In the genomic region with DNA sequence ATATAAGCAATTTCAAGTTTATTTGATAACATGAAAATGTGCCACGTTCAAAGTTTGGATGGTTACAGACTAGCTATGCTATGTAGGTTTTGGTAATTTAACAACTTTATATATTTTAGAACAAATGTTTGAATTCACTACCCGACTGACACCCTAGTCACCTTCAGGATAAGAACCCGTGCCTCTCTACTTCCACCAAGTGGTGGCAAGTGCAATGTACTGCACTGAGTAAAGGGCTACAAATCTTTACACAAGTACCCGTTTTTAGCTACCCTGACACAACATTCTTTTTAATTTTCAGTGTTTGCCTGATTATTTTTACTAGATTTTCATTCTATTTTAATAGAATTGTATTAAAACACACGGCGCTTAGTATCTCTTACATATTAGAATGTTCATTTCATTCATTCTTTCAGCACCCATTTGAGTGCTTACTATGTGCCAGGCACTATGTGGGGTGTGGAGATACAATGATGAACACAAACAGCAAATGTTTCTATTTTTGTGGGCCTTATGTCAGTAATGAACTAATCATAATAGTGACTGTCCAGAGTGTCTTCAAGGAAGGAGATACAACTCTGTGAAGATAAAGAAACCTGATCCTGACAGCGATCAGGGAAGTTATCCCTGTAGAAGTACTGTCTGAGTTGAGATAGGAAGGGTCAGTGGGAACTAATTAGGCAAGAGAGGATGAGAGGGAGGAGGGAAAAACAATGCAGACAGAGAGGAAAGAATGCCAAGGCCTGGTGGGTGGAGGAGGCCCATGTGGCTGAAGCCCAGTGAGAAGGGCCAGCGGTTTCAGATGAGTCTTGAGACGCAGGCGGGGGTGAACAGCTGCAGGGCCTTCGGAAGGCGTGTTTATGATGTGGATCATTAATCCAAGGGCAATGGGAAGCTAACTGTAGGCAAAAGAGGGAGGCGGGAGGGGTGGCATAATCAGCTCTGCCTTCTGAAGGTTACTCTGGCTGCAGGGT, we compare ENCODE assay signal across 8 cellular contexts. TPM values are rescaled to one million over a fixed set of nuclear protein-coding genes. Genes with fewer than 3 reads are reported as not detected.
DNase-seq lines count a peak whose midpoint lies in the region; ATAC-seq, FAIRE-seq and TF ChIP-seq lines count a peak whose summit lies in the region.

No MANE protein-coding gene starts in this region.

- FAIRE-seq in K562 (lab: Jason Lieb, UNC) (peak; percentile 70), HepG2 (lab: Jason Lieb, UNC) (peak; percentile 18)

- TF ChIP-seq EP300 in K562 (IDR thresholded peaks at IDR 0.05; ENCODE audit: low read length) (no peak; the same call in 1 of the 2 replicates), HepG2 (IDR thresholded peaks at IDR 0.05; ENCODE audit: low read depth in 2 of 2, low read length in 2 of 2) (no peak), HepG2 (CRISPR knock-in tag; IDR thresholded peaks at IDR 0.05; ENCODE audit: borderline replicate concordance) (no peak)

- no peaks in the 10 kb centered on the region for H3F3A ChIP-seq in PC-3 (ENCODE audit: low read length, unreplicated experiment)

- TF ChIP-seq RAD21 in K562 (CRISPR knock-in tag; conservative IDR thresholded peaks at IDR 0.05 in 1 of 2, IDR thresholded peaks at IDR 0.05 in 1 of 2) (peak; percentile 91 to 93), HepG2 (CRISPR knock-in tag; IDR thresholded peaks at IDR 0.05) (no peak)

- no peak overlapping the region for H3K4me2 ChIP-seq in PC-3 (ENCODE audit: low read length)
- no peak overlapping the region; the same call in 1 of the 2 replicates for H3K4me2 ChIP-seq in K562 (ENCODE audit: insufficient read depth, low read length)
- no peak overlapping the region for H3K4me2 ChIP-seq in HepG2 (ENCODE audit: low read depth, low read length)

- peak; percentile 52 for DNase-seq in ACHN
- DNase-seq in GDM1 (lab: John Stamatoyannopoulos, UW): peak; percentile 12
- DNase-seq in HT-29 (ENCODE audit: low spot score): peak; percentile 10
- DNase-seq in PC-3: peak; percentile 68
- DNase-seq in K562 (ENCODE audit: extremely low read depth in 1 of 4, low spot score in 3 of 4): peak; percentile 67 to 83 (median 70)
- peak; percentile 45 for DNase-seq in HepG2 (ENCODE audit: low spot score)
- DNase-seq in upper lobe of right lung: no peak

- H3K4me1 ChIP-seq in PC-3 (ENCODE audit: insufficient read depth, low read length): peaks cover 11% of the 10 kb centered on the region
- peaks cover 17 to 20% of the 10 kb centered on the region in 2 experiments; a peak in 4 of 5 replicates for H3K4me1 ChIP-seq in K562 (replicated peaks in 1 of 2; ENCODE audit: control insufficient read depth in 2 of 2, insufficient read depth in 2 of 2, low read length in 2 of 2)
- peaks cover 13% of the 10 kb centered on the region for H3K4me1 ChIP-seq in HepG2 (ENCODE audit: insufficient read depth, low read length)
- H3K4me1 ChIP-seq in upper lobe of right lung: peaks cover 6% of the 10 kb centered on the region

- TF ChIP-seq POLR2A in K562 (conservative IDR thresholded peaks at IDR 0.05): no peak
- no peak for TF ChIP-seq POLR2A in HepG2 (IDR thresholded peaks at IDR 0.05; ENCODE audit: insufficient read depth in 1 of 2, low read depth in 2 of 2, low read length in 2 of 2)

- H3K9me2 ChIP-seq in PC-3 (replicated peaks; ENCODE audit: low read length): no peaks in the 10 kb centered on the region

- H3K79me2 ChIP-seq in PC-3 (ENCODE audit: low read length) (no peaks in the 10 kb centered on the region), K562 (ENCODE audit: control insufficient read depth, insufficient read depth, low read length) (peaks cover 6% of the 10 kb centered on the region; the same call in 1 of the 3 replicates), HepG2 (ENCODE audit: insufficient read depth, low read length) (no peaks in the 10 kb centered on the region)

- in situ Hi-C loops in ACHN (cut with HindIII; ENCODE audit: low pct_ligation_motif_present, low pct_unique_long_range_greater_than_20kb, low sequenced_read_pairs) (no loop called here), K562 (cut with MboI) (no loop called here), HepG2 (cut with HindIII; ENCODE audit: extremely low pct_ligation_motif_present, low pct_unique_long_range_greater_than_20kb) (loop anchor here (10.0 kb wide), 1 partner anchor 97 kb away; the partner anchor contains the start of gene HMGN1)

- H3K9me3 ChIP-seq in PC-3 (ENCODE audit: low read length) (no peaks in the 10 kb centered on the region), K562 (replicated peaks; ENCODE audit: control insufficient read depth, insufficient read depth, low read depth, low read length) (no peaks in the 10 kb centered on the region), HepG2 (ENCODE audit: low read length) (no peaks in the 10 kb centered on the region), upper lobe of right lung (no peaks in the 10 kb centered on the region)

- 0 out of 2 replicates have a peak overlapping the region, but pooled peaks have one; percentile 36 for H2AFZ ChIP-seq in PC-3 (ENCODE audit: low read length)
- H2AFZ ChIP-seq in K562 (ENCODE audit: low read depth, low read length): peak overlapping the region; percentile 73
- H2AFZ ChIP-seq in HepG2 (ENCODE audit: low read length): no peak overlapping the region

- H3K27ac ChIP-seq in PC-3 (ENCODE audit: low read length): no peak overlapping the region
- no peak overlapping the region for H3K27ac ChIP-seq in K562 (ENCODE audit: extremely low read depth, low read depth, low read length)
- H3K27ac ChIP-seq in HepG2 (ENCODE audit: extremely low read length, insufficient read depth, low read length): no peak overlapping the region
- no peak overlapping the region for H3K27ac ChIP-seq in upper lobe of right lung

- WGBS in K562 (ENCODE audit: insufficient coverage, low coverage, missing lambda C conversion rate): 31% methylated on average over 13 of the region's 13 CpGs
- WGBS in HepG2 (ENCODE audit: low lambda C conversion rate): 45% methylated on average over 13 of the region's 13 CpGs

- intact Hi-C loops in PC-3 (cut with micrococcal nuclease) (loop anchor here (1.0 to 10.0 kb wide), 4 partner anchors 61 to 259 kb away; partner anchors contain the start of genes BRWD1 and PSMG1), K562 (cut with micrococcal nuclease) (loop anchor here (1.0 to 5.0 kb wide), 4 partner anchors 53 to 259 kb away; partner anchors contain the start of genes BRWD1 and PSMG1), HepG2 (cut with micrococcal nuclease; ENCODE audit: unreplicated experiment) (loop anchor here (1.0 to 5.0 kb wide), 2 partner anchors 54 to 105 kb away; no protein-coding TSS in a partner anchor), upper lobe of right lung (cut with DNase I) (no loop called here)

- CTCF ChIA-PET in PC-3 (lab: Charles Lee): interaction anchor here (0.6 to 1.5 kb wide), 3 partner anchors 54 to 68 kb away, joined by 5 to 16 read pairs (median 6); a partner anchor contains a TSS
- CTCF ChIA-PET in K562 (lab: Yijun Ruan, JAX; ENCODE audit: low intra/inter-chr PET ratio): interaction anchor here (0.6 to 1.8 kb wide), 4 partner anchors 39 to 135 kb away, joined by 3 to 8 read pairs (median 3); no protein-coding TSS in a partner anchor
- CTCF ChIA-PET in HepG2 (lab: Yijun Ruan, JAX; ENCODE audit: low intra/inter-chr PET ratio, low total read pairs): interaction anchor here (1.2 to 1.3 kb wide), 2 partner anchors 53 to 105 kb away, joined by 4 to 15 read pairs; no protein-coding TSS in a partner anchor

- POLR2A ChIA-PET in PC-3 (lab: Charles Lee; ENCODE audit: unreplicated experiment) (no interaction called here), K562 (lab: Yijun Ruan, JAX) (interaction anchor here (0.6 to 1.7 kb wide), 10 partner anchors 10 to 272 kb away, joined by 3 to 7 read pairs (median 4); partner anchors contain the start of gene SH3BGR), HepG2 (lab: Yijun Ruan, JAX) (no interaction called here)

- no peaks in the 10 kb centered on the region for H3K9me1 ChIP-seq in K562 (ENCODE audit: control insufficient read depth, insufficient read depth, low read length)

- H3K36me3 ChIP-seq in PC-3 (ENCODE audit: low read depth, low read length): no peaks in the 10 kb centered on the region
- H3K36me3 ChIP-seq in K562 (ENCODE audit: control insufficient read depth, insufficient read depth, low read length): no peaks in the 10 kb centered on the region
- H3K36me3 ChIP-seq in HepG2 (replicated peaks in 1 of 2; ENCODE audit: control insufficient read depth in 1 of 2, insufficient read depth in 2 of 2, low read length in 2 of 2): no peaks in the 10 kb centered on the region
- no peaks in the 10 kb centered on the region for H3K36me3 ChIP-seq in upper lobe of right lung

- no peaks in the 10 kb centered on the region for H3K27me3 ChIP-seq in PC-3 (ENCODE audit: low read length)
- H3K27me3 ChIP-seq in K562 (ENCODE audit: control insufficient read depth in 2 of 2, insufficient read depth in 2 of 2, low read length in 2 of 2): no peaks in the 10 kb centered on the region
- 0 out of 5 replicates have a peak, but pooled peaks cover 0 to 2% of the 10 kb centered on the region in 2 experiments for H3K27me3 ChIP-seq in HepG2 (ENCODE audit: control insufficient read depth in 1 of 2, insufficient read depth in 2 of 2, low read length in 2 of 2)
- H3K27me3 ChIP-seq in upper lobe of right lung: no peaks in the 10 kb centered on the region

- H3K4me3 ChIP-seq in PC-3 (ENCODE audit: low read length) (no peak overlapping the region), K562 (no peak overlapping the region), HepG2 (replicated peaks in 1 of 3; ENCODE audit: insufficient read depth in 1 of 3, low read depth in 2 of 3, low read length in 3 of 3) (no peak overlapping the region), upper lobe of right lung (no peak overlapping the region)

- ATAC-seq in PC-3 (peak; percentile 56), K562 (peak; percentile 75), HepG2 (peak; percentile 68), upper lobe of right lung (no peak), GM19328 (IDR thresholded peaks at IDR 0.05; ENCODE audit: unreplicated experiment) (no peak)

- H4K20me1 ChIP-seq in PC-3 (ENCODE audit: low read length) (no peaks in the 10 kb centered on the region), K562 (replicated peaks; ENCODE audit: control insufficient read depth, insufficient read depth, low read length) (no peaks in the 10 kb centered on the region), HepG2 (ENCODE audit: insufficient read depth, low read length) (no peaks in the 10 kb centered on the region)

- TF ChIP-seq CTCF in PC-3 (conservative IDR thresholded peaks at IDR 0.05; ENCODE audit: low read depth, low read length): peak; percentile 87
- TF ChIP-seq CTCF in K562 (IDR thresholded peaks at IDR 0.05 in 2 of 3, conservative IDR thresholded peaks at IDR 0.05 in 1 of 3; ENCODE audit: insufficient read depth in 2 of 3, low read depth in 1 of 3, low read length in 3 of 3): peak; percentile 87 to 96 (median 89)
- TF ChIP-seq CTCF in HepG2 (CRISPR knock-in tag; IDR thresholded peaks at IDR 0.05): peak; percentile 68
- peak; percentile 70 for TF ChIP-seq CTCF in upper lobe of right lung (IDR thresholded peaks at IDR 0.05)

- no TSS peak for BruUV-seq in PC-3 (replicated peaks; lab: Mats Ljungman, UMichigan)
- no TSS peak for BruUV-seq in K562 (replicated peaks; lab: Mats Ljungman, UMichigan)
- no TSS peak for BruUV-seq in HepG2 (replicated peaks; lab: Mats Ljungman, UMichigan)

- H3K9ac ChIP-seq in PC-3 (ENCODE audit: low read length) (no peak overlapping the region), K562 (ENCODE audit: insufficient read depth in 1 of 2, low read depth in 2 of 2, low read length in 2 of 2) (peak overlapping the region in 1 of 2 experiments; percentile 53; a peak in 1 of 4 replicates), HepG2 (ENCODE audit: insufficient read depth, low read depth, low read length) (no peak overlapping the region)

RNA-seq across cellular contexts. Expression of gene LCA5L, which starts 3.8 kb away (rescaled TPM):
- total RNA-seq in HT-29 (2014; rRNA removed; shearing (Covaris generic)): 0.81 TPM in 1 of 2 replicates, not detected in the other
- total RNA-seq in PC-3 (2014; rRNA removed) (0.40 and 0.98 TPM in 2 replicates), K562 (2014; rRNA removed) (1.8 and 3.1 TPM in 2 replicates), K562 (2014; rRNA removed; fragmentation: Illumina TruSeq; extraction: Trizol) (3.0 and 3.7 TPM in 2 replicates), K562 (2015; rRNA removed; fragmentation: Illumina TruSeq; extraction: Trizol) (3.8 and 3.9 TPM in 2 replicates), K562 (2021) (2.7 and 2.9 TPM in 2 replicates), HepG2 (2016; rRNA removed; fragmentation: Illumina TruSeq; extraction: Trizol) (0.55 and 0.66 TPM in 2 replicates), upper lobe of right lung (1.8 TPM)
- total RNA-seq in K562 (2011; cell fraction: chromatin; rRNA removed; ENCODE audit: low replicate concordance): 2.8 and 6.5 TPM in 2 replicates
- 1.8 and 2.1 TPM in 2 replicates for total RNA-seq in K562 (2011; cell fraction: nucleolus; rRNA removed)
- 4.2 and 10.1 TPM in 2 replicates for total RNA-seq in K562 (2011; cell fraction: nucleoplasm; rRNA removed)
- polyA plus RNA-seq in K562 (2011; rRNA removed) (2.9 and 3.9 TPM in 2 replicates), K562 (2014; fragmentation: Illumina TruSeq; extraction: Trizol) (3.7 and 4.9 TPM in 2 replicates), K562 (2014; fragmentation: Nextera tagmentation; extraction: Ambion mirVana) (1 to 10 TPM; 4.2 to 4.9 TPM), K562 (2014; rRNA removed) (3.0 and 3.4 TPM in 2 replicates), HepG2 (2011; rRNA removed) (0.13 and 0.21 TPM in 2 replicates)
- 0.69 and 0.96 TPM in 2 replicates for polyA plus RNA-seq in K562 (2011; cell fraction: cytosol; rRNA removed)
- 2.0 and 2.4 TPM in 2 replicates for polyA plus RNA-seq in K562 (2011; cell fraction: nucleus; rRNA removed)
- polyA plus RNA-seq in K562 (2012): 3.5 and 4.7 TPM in 2 replicates
- 1.8 TPM in 2 replicates for polyA minus RNA-seq in K562 (2011; rRNA and poly(A)+ RNA removed)
- polyA minus RNA-seq in K562 (2011; cell fraction: cytosol; rRNA and poly(A)+ RNA removed): 1.5 and 1.7 TPM in 2 replicates
- polyA minus RNA-seq in K562 (2011; cell fraction: nucleus; rRNA and poly(A)+ RNA removed): 1.2 and 2.2 TPM in 2 replicates
- 0.44 and 0.61 TPM in 2 replicates for total RNA-seq in HepG2 (2016; cell fraction: cytosol; rRNA removed; fragmentation: Illumina TruSeq; extraction: Trizol; ENCODE audit: low read depth)
- 0.30 and 0.65 TPM in 2 replicates for total RNA-seq in HepG2 (2016; cell fraction: insoluble cytoplasmic fraction; rRNA removed; fragmentation: Illumina TruSeq; extraction: Trizol)
- total RNA-seq in HepG2 (2016; cell fraction: membrane; rRNA removed; fragmentation: Illumina TruSeq; extraction: Trizol): 0.69 and 1.0 TPM in 2 replicates
- total RNA-seq in HepG2 (2016; cell fraction: nucleus; rRNA removed; fragmentation: Illumina TruSeq; extraction: Trizol): not detected in 2 replicates
- polyA plus RNA-seq in HepG2 (2011; cell fraction: cytosol; rRNA removed): 0.05 TPM in 2 replicates
- 0.23 TPM in 1 of 2 replicates, not detected in the other for polyA plus RNA-seq in HepG2 (2011; cell fraction: nucleus; rRNA removed)
- polyA plus RNA-seq in HepG2 (2012): 0.25 and 0.38 TPM in 2 replicates
- polyA plus RNA-seq in HepG2 (2016; cell fraction: cytosol; fragmentation: Illumina TruSeq; extraction: Trizol; ENCODE audit: low read depth): 0.23 and 0.55 TPM in 2 replicates
- 0.38 and 0.40 TPM in 2 replicates for polyA plus RNA-seq in HepG2 (2016; cell fraction: insoluble cytoplasmic fraction; fragmentation: Illumina TruSeq; extraction: Trizol; ENCODE audit: low read depth)
- 0.42 and 0.64 TPM in 2 replicates for polyA plus RNA-seq in HepG2 (2016; cell fraction: membrane; fragmentation: Illumina TruSeq; extraction: Trizol; ENCODE audit: low read depth)
- polyA plus RNA-seq in HepG2 (2016; cell fraction: nucleus; fragmentation: Illumina TruSeq; extraction: Trizol; ENCODE audit: insufficient read depth, low read depth): 0.71 and 0.82 TPM in 2 replicates
- polyA minus RNA-seq in HepG2 (2011; rRNA and poly(A)+ RNA removed; ENCODE audit: low replicate concordance): 0.48 and 0.58 TPM in 2 replicates
- polyA minus RNA-seq in HepG2 (2011; cell fraction: cytosol; rRNA and poly(A)+ RNA removed): not detected in 2 replicates
- not detected in 2 replicates for polyA minus RNA-seq in HepG2 (2011; cell fraction: nucleus; rRNA and poly(A)+ RNA removed)

RNA-seq across cellular contexts. Expression of gene SH3BGR, which starts 10.0 kb away (rescaled TPM):
- 0.89 TPM in 1 of 2 replicates, not detected in the other for total RNA-seq in HT-29 (2014; rRNA removed; shearing (Covaris generic))
- 0.40 and 1.3 TPM in 2 replicates for total RNA-seq in PC-3 (2014; rRNA removed)
- 0.60 and 2.4 TPM in 2 replicates for total RNA-seq in K562 (2011; cell fraction: chromatin; rRNA removed; ENCODE audit: low replicate concordance)
- total RNA-seq in K562 (2011; cell fraction: nucleolus; rRNA removed): 1.3 and 1.8 TPM in 2 replicates
- 1.8 and 2.6 TPM in 2 replicates for total RNA-seq in K562 (2011; cell fraction: nucleoplasm; rRNA removed)
- total RNA-seq in K562 (2014; rRNA removed): 27.7 and 42.9 TPM in 2 replicates
- 17.4 and 22.2 TPM in 2 replicates for total RNA-seq in K562 (2014; rRNA removed; fragmentation: Illumina TruSeq; extraction: Trizol)
- total RNA-seq in K562 (2015; rRNA removed; fragmentation: Illumina TruSeq; extraction: Trizol): 21.7 and 23.1 TPM in 2 replicates
- total RNA-seq in K562 (2021): 14.8 and 17.5 TPM in 2 replicates
- polyA plus RNA-seq in K562 (2011; rRNA removed): 3.1 and 6.6 TPM in 2 replicates
- 1.1 and 1.4 TPM in 2 replicates for polyA plus RNA-seq in K562 (2011; cell fraction: cytosol; rRNA removed)
- 0.38 TPM in 1 of 2 replicates, not detected in the other for polyA plus RNA-seq in K562 (2011; cell fraction: nucleus; rRNA removed)
- polyA plus RNA-seq in K562 (2012): 27.6 and 178 TPM in 2 replicates
- polyA plus RNA-seq in K562 (2014; fragmentation: Illumina TruSeq; extraction: Trizol): 19.7 and 29.2 TPM in 2 replicates
- polyA plus RNA-seq in K562 (2014; fragmentation: Nextera tagmentation; extraction: Ambion mirVana): 10 to 100 TPM; 26.4 to 28.2 TPM
- polyA plus RNA-seq in K562 (2014; rRNA removed): 25.6 and 76.6 TPM in 2 replicates
- 0.48 TPM in 1 of 2 replicates, not detected in the other for polyA minus RNA-seq in K562 (2011; rRNA and poly(A)+ RNA removed)
- polyA minus RNA-seq in K562 (2011; cell fraction: cytosol; rRNA and poly(A)+ RNA removed): 2.5 TPM in 1 of 2 replicates, not detected in the other
- polyA minus RNA-seq in K562 (2011; cell fraction: nucleus; rRNA and poly(A)+ RNA removed): 1.1 TPM in 1 of 2 replicates, not detected in the other
- 1.3 TPM in 1 of 2 replicates, not detected in the other for total RNA-seq in HepG2 (2016; rRNA removed; fragmentation: Illumina TruSeq; extraction: Trizol)
- total RNA-seq in HepG2 (2016; cell fraction: cytosol; rRNA removed; fragmentation: Illumina TruSeq; extraction: Trizol; ENCODE audit: low read depth): 0.44 TPM in 1 of 2 replicates, not detected in the other
- total RNA-seq in HepG2 (2016; cell fraction: insoluble cytoplasmic fraction; rRNA removed; fragmentation: Illumina TruSeq; extraction: Trizol): 0.78 and 1.9 TPM in 2 replicates
- total RNA-seq in HepG2 (2016; cell fraction: membrane; rRNA removed; fragmentation: Illumina TruSeq; extraction: Trizol): 0.40 and 1.3 TPM in 2 replicates
- 2.3 TPM in 1 of 2 replicates, not detected in the other for total RNA-seq in HepG2 (2016; cell fraction: nucleus; rRNA removed; fragmentation: Illumina TruSeq; extraction: Trizol)
- polyA plus RNA-seq in HepG2 (2011; rRNA removed): 0.47 and 0.48 TPM in 2 replicates
- polyA plus RNA-seq in HepG2 (2011; cell fraction: cytosol; rRNA removed): 0.13 TPM in 1 of 2 replicates, not detected in the other
- 0.48 TPM in 1 of 2 replicates, not detected in the other for polyA plus RNA-seq in HepG2 (2011; cell fraction: nucleus; rRNA removed)
- polyA plus RNA-seq in HepG2 (2012): 0.85 TPM in 1 of 2 replicates, not detected in the other
- polyA plus RNA-seq in HepG2 (2016; cell fraction: cytosol; fragmentation: Illumina TruSeq; extraction: Trizol; ENCODE audit: low read depth): 0.62 TPM in 1 of 2 replicates, not detected in the other
- 1.7 and 2.7 TPM in 2 replicates for polyA plus RNA-seq in HepG2 (2016; cell fraction: insoluble cytoplasmic fraction; fragmentation: Illumina TruSeq; extraction: Trizol; ENCODE audit: low read depth)
- polyA plus RNA-seq in HepG2 (2016; cell fraction: membrane; fragmentation: Illumina TruSeq; extraction: Trizol; ENCODE audit: low read depth): 0.48 TPM in 1 of 2 replicates, not detected in the other
- 1.8 and 3.4 TPM in 2 replicates for polyA plus RNA-seq in HepG2 (2016; cell fraction: nucleus; fragmentation: Illumina TruSeq; extraction: Trizol; ENCODE audit: insufficient read depth, low read depth)
- polyA minus RNA-seq in HepG2 (2011; rRNA and poly(A)+ RNA removed; ENCODE audit: low replicate concordance): not detected in 2 replicates
- 1.1 TPM in 1 of 2 replicates, not detected in the other for polyA minus RNA-seq in HepG2 (2011; cell fraction: cytosol; rRNA and poly(A)+ RNA removed)
- 0.62 TPM in 1 of 2 replicates, not detected in the other for polyA minus RNA-seq in HepG2 (2011; cell fraction: nucleus; rRNA and poly(A)+ RNA removed)
- 3.1 TPM for total RNA-seq in upper lobe of right lung

Comparison
In these comparisons a context has a peak if more than half of its experiments do, and no peak if none do; other contexts are left out.
1. ATAC-seq: peak in PC-3 (single experiment), K562 (single experiment) and HepG2 (single experiment); none in upper lobe of right lung (single experiment) and GM19328 (single experiment).
2. Peak in every context shown above with its lines, with median percentiles within 50 percentile points of each other: CTCF ChIP-seq.